In the genomic region with DNA sequence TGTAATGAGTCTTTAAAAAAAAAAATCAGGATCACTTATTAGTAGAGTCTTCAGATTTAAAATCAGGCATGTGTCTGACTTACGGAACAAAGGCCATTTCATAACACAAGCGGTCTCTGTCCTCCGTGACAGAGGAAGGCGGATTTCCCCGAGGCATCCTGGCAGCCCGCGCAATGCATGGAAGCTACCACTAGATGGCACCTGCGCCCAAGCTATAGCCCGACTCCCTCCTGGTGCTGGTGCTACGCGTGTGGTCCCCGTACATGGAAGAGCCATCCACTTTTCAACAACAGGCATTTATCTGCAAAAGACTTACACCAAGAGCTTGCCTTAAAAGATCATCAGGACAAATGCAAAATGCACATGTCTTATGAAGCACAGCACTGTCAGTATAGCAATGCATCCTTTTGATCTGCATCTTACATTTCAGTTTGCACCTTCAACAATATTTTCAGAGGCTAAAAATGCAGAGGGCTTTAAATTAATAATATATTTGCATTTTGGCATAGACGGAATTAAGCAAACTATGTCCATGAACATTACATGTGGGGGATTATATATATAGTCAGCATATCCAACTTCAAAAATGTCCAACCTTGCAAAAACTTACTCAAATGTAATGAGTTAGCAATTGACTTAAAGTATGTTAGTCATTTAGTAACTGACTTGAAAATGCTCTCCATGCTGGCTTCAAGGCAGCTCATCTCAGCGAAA, we compare ENCODE assay signal across 1 cellular context.
TF ChIP-seq lines count a peak whose summit lies in the region.

No MANE protein-coding gene starts in this region.

TF ChIP-seq in GM12878, 131 proteins besides CTCF, POLR2A, EP300 and RAD21 (continued from another document):
- TF ChIP-seq, protein P1, sequence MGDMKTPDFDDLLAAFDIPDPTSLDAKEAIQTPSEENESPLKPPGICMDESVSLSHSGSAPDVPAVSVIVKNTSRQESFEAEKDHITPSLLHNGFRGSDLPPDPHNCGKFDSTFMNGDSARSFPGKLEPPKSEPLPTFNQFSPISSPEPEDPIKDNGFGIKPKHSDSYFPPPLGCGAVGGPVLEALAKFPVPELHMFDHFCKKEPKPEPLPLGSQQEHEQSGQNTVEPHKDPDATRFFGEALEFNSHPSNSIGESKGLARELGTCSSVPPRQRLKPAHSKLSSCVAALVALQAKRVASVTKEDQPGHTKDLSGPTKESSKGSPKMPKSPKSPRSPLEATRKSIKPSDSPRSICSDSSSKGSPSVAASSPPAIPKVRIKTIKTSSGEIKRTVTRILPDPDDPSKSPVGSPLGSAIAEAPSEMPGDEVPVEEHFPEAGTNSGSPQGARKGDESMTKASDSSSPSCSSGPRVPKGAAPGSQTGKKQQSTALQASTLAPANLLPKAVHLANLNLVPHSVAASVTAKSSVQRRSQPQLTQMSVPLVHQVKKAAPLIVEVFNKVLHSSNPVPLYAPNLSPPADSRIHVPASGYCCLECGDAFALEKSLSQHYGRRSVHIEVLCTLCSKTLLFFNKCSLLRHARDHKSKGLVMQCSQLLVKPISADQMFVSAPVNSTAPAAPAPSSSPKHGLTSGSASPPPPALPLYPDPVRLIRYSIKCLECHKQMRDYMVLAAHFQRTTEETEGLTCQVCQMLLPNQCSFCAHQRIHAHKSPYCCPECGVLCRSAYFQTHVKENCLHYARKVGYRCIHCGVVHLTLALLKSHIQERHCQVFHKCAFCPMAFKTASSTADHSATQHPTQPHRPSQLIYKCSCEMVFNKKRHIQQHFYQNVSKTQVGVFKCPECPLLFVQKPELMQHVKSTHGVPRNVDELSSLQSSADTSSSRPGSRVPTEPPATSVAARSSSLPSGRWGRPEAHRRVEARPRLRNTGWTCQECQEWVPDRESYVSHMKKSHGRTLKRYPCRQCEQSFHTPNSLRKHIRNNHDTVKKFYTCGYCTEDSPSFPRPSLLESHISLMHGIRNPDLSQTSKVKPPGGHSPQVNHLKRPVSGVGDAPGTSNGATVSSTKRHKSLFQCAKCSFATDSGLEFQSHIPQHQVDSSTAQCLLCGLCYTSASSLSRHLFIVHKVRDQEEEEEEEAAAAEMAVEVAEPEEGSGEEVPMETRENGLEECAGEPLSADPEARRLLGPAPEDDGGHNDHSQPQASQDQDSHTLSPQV (IDR thresholded peaks at IDR 0.05): no peak
- TF ChIP-seq MEF2B (IDR thresholded peaks at IDR 0.05; ENCODE audit: partially characterized antibody, poor library complexity, severe bottlenecking): no peak
- TF ChIP-seq CHD4 (IDR thresholded peaks at IDR 0.05): no peak
- TF ChIP-seq RB1 (IDR thresholded peaks at IDR 0.05; ENCODE audit: borderline replicate concordance): no peak
- no peak for TF ChIP-seq NR2F1 (conservative IDR thresholded peaks at IDR 0.05)
- TF ChIP-seq SUPT20H (IDR thresholded peaks at IDR 0.05; ENCODE audit: borderline replicate concordance, control insufficient read depth, low read depth, low read length): no peak
- TF ChIP-seq ZBED1 (IDR thresholded peaks at IDR 0.05; ENCODE audit: borderline replicate concordance): no peak
- TF ChIP-seq ETV6 (conservative IDR thresholded peaks at IDR 0.05 in 1 of 2, IDR thresholded peaks at IDR 0.05 in 1 of 2; ENCODE audit: borderline replicate concordance in 1 of 2, low read depth in 1 of 2): no peak
- TF ChIP-seq, protein P2, sequence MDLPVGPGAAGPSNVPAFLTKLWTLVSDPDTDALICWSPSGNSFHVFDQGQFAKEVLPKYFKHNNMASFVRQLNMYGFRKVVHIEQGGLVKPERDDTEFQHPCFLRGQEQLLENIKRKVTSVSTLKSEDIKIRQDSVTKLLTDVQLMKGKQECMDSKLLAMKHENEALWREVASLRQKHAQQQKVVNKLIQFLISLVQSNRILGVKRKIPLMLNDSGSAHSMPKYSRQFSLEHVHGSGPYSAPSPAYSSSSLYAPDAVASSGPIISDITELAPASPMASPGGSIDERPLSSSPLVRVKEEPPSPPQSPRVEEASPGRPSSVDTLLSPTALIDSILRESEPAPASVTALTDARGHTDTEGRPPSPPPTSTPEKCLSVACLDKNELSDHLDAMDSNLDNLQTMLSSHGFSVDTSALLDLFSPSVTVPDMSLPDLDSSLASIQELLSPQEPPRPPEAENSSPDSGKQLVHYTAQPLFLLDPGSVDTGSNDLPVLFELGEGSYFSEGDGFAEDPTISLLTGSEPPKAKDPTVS (IDR thresholded peaks at IDR 0.05; ENCODE audit: low read depth, low read length): no peak
- TF ChIP-seq, protein P3, sequence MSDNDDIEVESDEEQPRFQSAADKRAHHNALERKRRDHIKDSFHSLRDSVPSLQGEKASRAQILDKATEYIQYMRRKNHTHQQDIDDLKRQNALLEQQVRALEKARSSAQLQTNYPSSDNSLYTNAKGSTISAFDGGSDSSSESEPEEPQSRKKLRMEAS (IDR thresholded peaks at IDR 0.05; ENCODE audit: low read depth, low read length): no peak
- TF ChIP-seq SIN3A (IDR thresholded peaks at IDR 0.05; ENCODE audit: low read depth, low read length): no peak
- peak; percentile 84; the same call in 2 of the 3 replicates for TF ChIP-seq POU2F2 (IDR thresholded peaks at IDR 0.05; ENCODE audit: borderline replicate concordance, low read depth, low read length)
- TF ChIP-seq ATF7 (IDR thresholded peaks at IDR 0.05; ENCODE audit: low read depth): no peak
- TF ChIP-seq, protein P4, sequence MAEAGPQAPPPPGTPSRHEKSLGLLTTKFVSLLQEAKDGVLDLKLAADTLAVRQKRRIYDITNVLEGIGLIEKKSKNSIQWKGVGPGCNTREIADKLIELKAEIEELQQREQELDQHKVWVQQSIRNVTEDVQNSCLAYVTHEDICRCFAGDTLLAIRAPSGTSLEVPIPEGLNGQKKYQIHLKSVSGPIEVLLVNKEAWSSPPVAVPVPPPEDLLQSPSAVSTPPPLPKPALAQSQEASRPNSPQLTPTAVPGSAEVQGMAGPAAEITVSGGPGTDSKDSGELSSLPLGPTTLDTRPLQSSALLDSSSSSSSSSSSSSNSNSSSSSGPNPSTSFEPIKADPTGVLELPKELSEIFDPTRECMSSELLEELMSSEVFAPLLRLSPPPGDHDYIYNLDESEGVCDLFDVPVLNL (IDR thresholded peaks at IDR 0.05; ENCODE audit: low read depth, low read length): no peak
- TF ChIP-seq, protein P5, sequence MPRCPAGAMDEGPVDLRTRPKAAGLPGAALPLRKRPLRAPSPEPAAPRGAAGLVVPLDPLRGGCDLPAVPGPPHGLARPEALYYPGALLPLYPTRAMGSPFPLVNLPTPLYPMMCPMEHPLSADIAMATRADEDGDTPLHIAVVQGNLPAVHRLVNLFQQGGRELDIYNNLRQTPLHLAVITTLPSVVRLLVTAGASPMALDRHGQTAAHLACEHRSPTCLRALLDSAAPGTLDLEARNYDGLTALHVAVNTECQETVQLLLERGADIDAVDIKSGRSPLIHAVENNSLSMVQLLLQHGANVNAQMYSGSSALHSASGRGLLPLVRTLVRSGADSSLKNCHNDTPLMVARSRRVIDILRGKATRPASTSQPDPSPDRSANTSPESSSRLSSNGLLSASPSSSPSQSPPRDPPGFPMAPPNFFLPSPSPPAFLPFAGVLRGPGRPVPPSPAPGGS (IDR thresholded peaks at IDR 0.05; ENCODE audit: borderline replicate concordance, insufficient read depth, low read depth, low read length, poor library complexity, severe bottlenecking): no peak
- TF ChIP-seq ESRRA (IDR thresholded peaks at IDR 0.05; ENCODE audit: low read length): no peak
